10 cellular contexts compared by ENCODE assay signal in the genomic region with DNA sequence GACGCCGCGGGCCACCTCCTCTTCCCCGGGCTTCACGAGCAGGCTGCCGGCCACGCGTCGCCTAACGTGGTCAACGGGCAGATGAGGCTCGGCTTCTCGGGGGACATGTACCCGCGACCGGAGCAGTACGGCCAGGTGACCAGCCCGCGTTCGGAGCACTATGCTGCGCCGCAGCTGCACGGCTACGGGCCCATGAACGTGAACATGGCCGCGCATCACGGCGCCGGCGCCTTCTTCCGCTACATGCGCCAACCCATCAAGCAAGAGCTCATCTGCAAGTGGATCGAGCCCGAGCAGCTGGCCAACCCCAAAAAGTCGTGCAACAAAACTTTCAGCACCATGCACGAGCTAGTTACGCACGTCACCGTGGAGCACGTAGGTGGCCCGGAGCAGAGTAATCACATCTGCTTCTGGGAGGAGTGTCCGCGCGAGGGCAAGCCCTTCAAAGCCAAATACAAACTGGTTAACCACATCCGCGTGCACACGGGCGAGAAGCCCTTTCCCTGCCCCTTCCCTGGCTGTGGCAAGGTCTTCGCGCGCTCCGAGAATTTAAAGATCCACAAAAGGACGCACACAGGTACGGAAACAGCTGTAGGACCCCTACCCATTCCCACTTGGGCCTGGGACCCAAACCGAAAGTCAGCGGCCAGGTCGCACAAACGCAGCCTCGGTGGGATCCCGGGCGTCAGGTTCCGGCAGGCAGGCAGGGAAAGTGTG. TPM values are rescaled to one million over a fixed set of nuclear protein-coding genes. Genes with fewer than 3 reads are reported as not detected.
A peak's percentile ranks its signal among the peaks of the same experiment; 100 is the strongest.
DNase-seq lines count a peak whose midpoint lies in the region.
"Had no signal": no experiment of that assay in that cellular context is flagged by ENCODE, and none has a peak within 500 bp of the region (broad histone marks: within the 10 kb centered on the region; RNA-seq: fewer than 3 reads in every experiment).

No MANE protein-coding gene starts in this region.

- H3K9me3 ChIP-seq in iPS-18a (ENCODE audit: control insufficient read depth, low read depth, low read length), result no peaks in the 10 kb centered on the region
- H3K9me3 ChIP-seq in subcutaneous abdominal adipose tissue (ENCODE audit: control insufficient read depth in 5 of 5, low read length in 5 of 5), result peaks cover 0 to 3% (median 0%) of the 10 kb centered on the region in 5 donors

- intact Hi-C loops in activated CD4-positive, alpha-beta memory T cell treated with anti-CD3 and anti-CD28 coated beads for 36 hours (cut with micrococcal nuclease), result loop anchor here (2.0 to 5.0 kb wide), 3 partner anchors 22 to 53 kb away; no protein-coding TSS in a partner anchor
- intact Hi-C loops in posterior vena cava (cut with DNase I), result no loop called here

- H3K9ac ChIP-seq in iPS-18a (ENCODE audit: low read length) (no peak overlapping the region), subcutaneous abdominal adipose tissue (ENCODE audit: low read length in 5 of 5) (no peak overlapping the region)

- peak overlapping the region; percentile 36 for H3K4me3 Mint-ChIP-seq in activated CD4-positive, alpha-beta T cell treated with anti-CD3 and anti-CD28 coated beads, Interleukin-2, amount 10 ng/mL, durations not matched to agents 7 days and 5 days
- peak overlapping the region; percentile 54 for H3K4me3 Mint-ChIP-seq in activated CD4-positive, alpha-beta memory T cell treated with anti-CD3 and anti-CD28 coated beads for 36 hours

- H3K27me3 ChIP-seq in iPS-18a (ENCODE audit: control insufficient read depth, insufficient read depth, low read length), result peaks cover 100% of the 10 kb centered on the region
- H3K27me3 ChIP-seq in subcutaneous abdominal adipose tissue (ENCODE audit: control insufficient read depth in 5 of 5, insufficient read depth in 4 of 5, low read length in 5 of 5), result peaks cover 62 to 89% (median 89%) of the 10 kb centered on the region in 5 donors

- POLR2A ChIA-PET in activated CD4-positive, alpha-beta T cell treated with anti-CD3 and anti-CD28 coated beads, Interleukin-2, amount 10 ng/mL, durations not matched to agents 7 days and 5 days (lab: Charles Lee), result no interaction called here
- POLR2A ChIA-PET in activated CD4-positive, alpha-beta memory T cell treated with anti-CD3 and anti-CD28 coated beads for 36 hours (lab: Charles Lee), result interaction anchor here (0.5 kb wide), 1 partner anchor 1599 kb away, joined by 7 read pairs; no protein-coding TSS in a partner anchor

- H3K4me1 Mint-ChIP-seq in activated CD4-positive, alpha-beta T cell treated with anti-CD3 and anti-CD28 coated beads, Interleukin-2, amount 10 ng/mL, durations not matched to agents 7 days and 5 days, result peaks cover 19% of the 10 kb centered on the region
- peaks cover 25% of the 10 kb centered on the region for H3K4me1 Mint-ChIP-seq in activated CD4-positive, alpha-beta memory T cell treated with anti-CD3 and anti-CD28 coated beads for 36 hours (ENCODE audit: low read depth)

- H3K9me3 Mint-ChIP-seq in activated CD4-positive, alpha-beta T cell treated with anti-CD3 and anti-CD28 coated beads, Interleukin-2, amount 10 ng/mL, durations not matched to agents 7 days and 5 days, result peaks cover 4% of the 10 kb centered on the region
- H3K9me3 Mint-ChIP-seq in activated CD4-positive, alpha-beta memory T cell treated with anti-CD3 and anti-CD28 coated beads for 36 hours, result peaks cover 11% of the 10 kb centered on the region

- H3K4me1 ChIP-seq in iPS-18a (ENCODE audit: control insufficient read depth, low read depth, low read length), result peaks cover 49% of the 10 kb centered on the region
- H3K4me1 ChIP-seq in subcutaneous abdominal adipose tissue (ENCODE audit: control insufficient read depth in 5 of 5, insufficient read depth in 5 of 5, low read length in 5 of 5), result peaks cover 1 to 42% (median 37%) of the 10 kb centered on the region in 5 donors

- H3K27ac ChIP-seq in iPS-18a (ENCODE audit: low read length), result no peak overlapping the region
- H3K27ac ChIP-seq in subcutaneous abdominal adipose tissue (ENCODE audit: low read depth, low read length), result no peak overlapping the region

- H3K36me3 ChIP-seq in iPS-18a (ENCODE audit: control insufficient read depth, low read depth, low read length) (no peaks in the 10 kb centered on the region), subcutaneous abdominal adipose tissue (ENCODE audit: control insufficient read depth in 5 of 5, insufficient read depth in 5 of 5, low read length in 5 of 5) (no peaks in the 10 kb centered on the region)

- H3K4me3 ChIP-seq in iPS-18a (ENCODE audit: low read length) (peak overlapping the region; percentile 52), subcutaneous abdominal adipose tissue (ENCODE audit: low read depth in 1 of 5, low read length in 5 of 5) (peak overlapping the region; percentile 55 to 73 (median 61))
- H3K4me3 ChIP-seq: K562 had no signal

- H3K36me3 Mint-ChIP-seq in activated CD4-positive, alpha-beta T cell treated with anti-CD3 and anti-CD28 coated beads, Interleukin-2, amount 10 ng/mL, durations not matched to agents 7 days and 5 days (ENCODE audit: low read depth), result peaks cover 20% of the 10 kb centered on the region
- H3K36me3 Mint-ChIP-seq in activated CD4-positive, alpha-beta memory T cell treated with anti-CD3 and anti-CD28 coated beads for 36 hours, result peaks cover 33% of the 10 kb centered on the region

- peaks cover 79% of the 10 kb centered on the region for H3K27me3 Mint-ChIP-seq in activated CD4-positive, alpha-beta T cell treated with anti-CD3 and anti-CD28 coated beads, Interleukin-2, amount 10 ng/mL, durations not matched to agents 7 days and 5 days
- H3K27me3 Mint-ChIP-seq in activated CD4-positive, alpha-beta memory T cell treated with anti-CD3 and anti-CD28 coated beads for 36 hours, result peaks cover 80% of the 10 kb centered on the region

- CTCF ChIA-PET in activated CD4-positive, alpha-beta T cell treated with anti-CD3 and anti-CD28 coated beads, Interleukin-2, amount 10 ng/mL, durations not matched to agents 7 days and 5 days (lab: Charles Lee), result no interaction called here
- CTCF ChIA-PET in activated CD4-positive, alpha-beta memory T cell treated with anti-CD3 and anti-CD28 coated beads for 36 hours (lab: Charles Lee), result no interaction called here

- no peak overlapping the region for H3K27ac Mint-ChIP-seq in activated CD4-positive, alpha-beta T cell treated with anti-CD3 and anti-CD28 coated beads, Interleukin-2, amount 10 ng/mL, durations not matched to agents 7 days and 5 days
- H3K27ac Mint-ChIP-seq in activated CD4-positive, alpha-beta memory T cell treated with anti-CD3 and anti-CD28 coated beads for 36 hours, result peak overlapping the region; percentile 40

- DNase-seq in activated CD4-positive, alpha-beta T cell treated with anti-CD3 and anti-CD28 coated beads, Interleukin-2, amount 10 ng/mL, durations not matched to agents 7 days and 5 days, result no peak
- DNase-seq in activated CD4-positive, alpha-beta T cell treated with anti-CD3 and anti-CD28 coated beads for 48 hours, result no peak
- DNase-seq in activated CD4-positive, alpha-beta memory T cell treated with anti-CD3 and anti-CD28 coated beads for 36 hours, result no peak
- no peak for DNase-seq in dermis blood vessel endothelial cell
- DNase-seq in NCI-H1092 (lab: John Stamatoyannopoulos, UW), result no peak
- no peak for DNase-seq in posterior vena cava (ENCODE audit: low spot score)

RNA-seq across cellular contexts. Expression of a gene that starts 1.5 kb away (rescaled TPM):
- total RNA-seq in activated CD4-positive, alpha-beta T cell treated with anti-CD3 and anti-CD28 coated beads, Interleukin-2, amount 10 ng/mL, durations not matched to agents 7 days and 5 days, result not detected
- not detected for total RNA-seq in activated CD4-positive, alpha-beta memory T cell treated with anti-CD3 and anti-CD28 coated beads for 36 hours
- total RNA-seq in dermis blood vessel endothelial cell (under 0.01 TPM in 1 of 2 replicates, not detected in the other), posterior vena cava (1 to 10 TPM; 7.5 to 8.7 TPM)
- total RNA-seq: bronchial epithelial cell had no signal

RNA-seq across cellular contexts. Expression of a gene that starts 4.3 kb away (rescaled TPM):
- total RNA-seq in activated CD4-positive, alpha-beta T cell treated with anti-CD3 and anti-CD28 coated beads, Interleukin-2, amount 10 ng/mL, durations not matched to agents 7 days and 5 days, result not detected
- not detected for total RNA-seq in activated CD4-positive, alpha-beta memory T cell treated with anti-CD3 and anti-CD28 coated beads for 36 hours
- total RNA-seq in dermis blood vessel endothelial cell (not detected in 2 replicates), posterior vena cava (1 to 10 TPM; 1.8 to 3.0 TPM)
- total RNA-seq: bronchial epithelial cell, K562 had no signal
